ENCODE assay signal across 8 cellular contexts in the genomic region with DNA sequence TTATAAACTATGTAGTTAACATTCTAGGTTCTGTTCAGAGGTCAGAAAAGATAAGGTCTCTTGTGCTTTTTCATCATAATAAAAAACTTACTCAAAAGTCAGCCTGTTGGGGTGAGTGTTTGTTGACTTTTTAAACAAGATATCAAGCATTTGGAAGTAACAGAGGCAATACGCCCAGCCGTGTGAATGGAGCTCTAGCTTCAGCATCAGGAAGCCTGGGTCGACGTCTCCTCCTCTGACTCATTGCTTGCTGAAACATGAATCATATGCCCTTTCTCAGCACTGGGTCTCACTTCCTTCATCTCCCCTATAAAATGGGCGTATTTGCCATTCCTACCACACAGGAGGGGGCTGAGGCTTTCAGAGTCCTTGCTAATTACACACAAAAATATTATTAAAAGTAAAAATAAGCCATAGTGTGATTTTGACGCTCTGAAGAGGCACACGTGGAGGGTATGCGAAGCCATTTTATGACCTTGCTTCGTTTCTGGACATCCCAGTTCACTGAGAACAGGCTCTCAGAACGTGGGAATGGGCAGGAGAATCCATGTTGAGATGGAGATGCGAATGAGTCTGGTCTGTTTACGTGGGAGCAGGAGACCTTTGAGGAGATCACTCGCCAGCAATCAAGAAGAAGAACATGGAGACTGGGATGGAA.
DNase-seq lines count a peak whose midpoint lies in the region; ATAC-seq lines count a peak whose summit lies in the region.

No MANE protein-coding gene starts in this region.

- no peaks in the 10 kb centered on the region for H3K36me3 Mint-ChIP-seq in stimulated activated memory B cell treated with anti-CD40 and anti-IgM and Interleukin-4, amounts not matched to agents 10 μg/mL and 1 μg/mL and 100 μg/mL, for 72 hours

- no peak overlapping the region for H3K27ac Mint-ChIP-seq in stimulated activated memory B cell treated with anti-CD40 and anti-IgM and Interleukin-4, amounts not matched to agents 10 μg/mL and 1 μg/mL and 100 μg/mL, for 72 hours

- H3K27me3 Mint-ChIP-seq in stimulated activated memory B cell treated with anti-CD40 and anti-IgM and Interleukin-4, amounts not matched to agents 10 μg/mL and 1 μg/mL and 100 μg/mL, for 72 hours, result peaks cover 11% of the 10 kb centered on the region

- peak; percentile 16 for DNase-seq in stimulated activated naive CD4-positive, alpha-beta T cell treated with Interleukin-2 at 50 U/mL for 16 hours (lab: John Stamatoyannopoulos, UW)
- DNase-seq in stimulated activated naive CD4-positive, alpha-beta T cell (lab: John Stamatoyannopoulos, UW), result no peak
- DNase-seq in amniotic epithelial cell (ENCODE audit: low read depth) (peak; percentile 98), left colon (peak; percentile 46 to 86), NCI-H1417 (lab: John Stamatoyannopoulos, UW) (no peak), pons (ENCODE audit: low spot score) (no peak), NCI-H82 treated with DMSO at 0.1 percent for 48 hours (lab: John Stamatoyannopoulos, UW; ENCODE audit: unreplicated experiment) (no peak)

- no peaks in the 10 kb centered on the region for H3K9me3 Mint-ChIP-seq in stimulated activated memory B cell treated with anti-CD40 and anti-IgM and Interleukin-4, amounts not matched to agents 10 μg/mL and 1 μg/mL and 100 μg/mL, for 72 hours

- no peak overlapping the region for H3K4me3 Mint-ChIP-seq in stimulated activated memory B cell treated with anti-CD40 and anti-IgM and Interleukin-4, amounts not matched to agents 10 μg/mL and 1 μg/mL and 100 μg/mL, for 72 hours

- peaks cover 28% of the 10 kb centered on the region for H3K4me1 Mint-ChIP-seq in stimulated activated memory B cell treated with anti-CD40 and anti-IgM and Interleukin-4, amounts not matched to agents 10 μg/mL and 1 μg/mL and 100 μg/mL, for 72 hours

- ATAC-seq in left colon, result peak; percentile 47
- peak; percentile 72 for ATAC-seq in stimulated activated memory B cell treated with anti-CD40 and anti-IgM and Interleukin-4, amounts not matched to agents 10 μg/mL and 1 μg/mL and 100 μg/mL, for 72 hours

- intact Hi-C loops in left colon (cut with DNase I, micrococcal nuclease), result loop anchor here (5.0 to 10.0 kb wide), 3 partner anchors 896 to 1216 kb away; no protein-coding TSS in a partner anchor

Comparison
In these comparisons a context has a peak if more than half of its experiments do, and no peak if none do; other contexts are left out.
1. DNase-seq: peak in stimulated activated naive CD4-positive, alpha-beta T cell treated with Interleukin-2 at 50 U/mL for 16 hours (single experiment), amniotic epithelial cell (single experiment) and left colon (2 of 2); none in stimulated activated naive CD4-positive, alpha-beta T cell (0 of 6), NCI-H1417 (0 of 3), pons (single experiment) and NCI-H82 treated with DMSO at 0.1 percent for 48 hours (single experiment).